ENCODE assay signal across 21 cellular contexts in genomic region chr4:55507612-55508011, GRCh38.
"Had no signal": no experiment of that assay in that cellular context is flagged by ENCODE, and none has a peak within 500 bp of the region (broad histone marks: within the 10 kb centered on the region; RNA-seq: fewer than 3 reads in every experiment).

No MANE protein-coding gene starts in this region.

- FAIRE-seq: endometrium, frontal cortex had no signal

- DNase-seq: activated CD4-positive, alpha-beta memory T cell treated with anti-CD3 and anti-CD28 coated beads, Interleukin-2, amount 10 ng/mL, durations not matched to agents 7 days and 5 days; activated CD4-positive, alpha-beta T cell treated with anti-CD3 and anti-CD28 coated beads, Interleukin-2, amount 10 ng/mL, durations not matched to agents 24 days and 14 days; activated effector memory CD4-positive, alpha-beta T cell treated with anti-CD3 and anti-CD28 coated beads, Interleukin-2, amount 50 U/mL, for 16 hours; activated naive CD4-positive, alpha-beta T cell treated with anti-CD3 and anti-CD28 coated beads, Interleukin-2, amount 50 U/mL, for 16 hours; activated naive CD8-positive, alpha-beta T cell treated with anti-CD3 and anti-CD28 coated beads, Interleukin-2, amount 50 U/mL, for 24 hours; activated T-cell treated with anti-CD3 and anti-CD28 coated beads for 4 hours; aorta; caudate nucleus; effector CD4-positive, alpha-beta T cell; erythroblast; glutamatergic neuron; hippocampal formation; lower lobe of right lung; naive thymus-derived CD4-positive, alpha-beta T cell; occipital lobe; sigmoid colon; spleen; stimulated activated CD4-positive, alpha-beta T cell treated with anti-CD3 and anti-CD28 coated beads, Interleukin-4, amount 100 ng/mL, for 1 hour; stimulated activated naive CD4-positive, alpha-beta T cell had no signal

- ATAC-seq: activated naive CD8-positive, alpha-beta T cell treated with anti-CD3 and anti-CD28 coated beads, Interleukin-2, amount 50 U/mL, for 24 hours; lower lobe of right lung; naive thymus-derived CD4-positive, alpha-beta T cell had no signal
